In the genomic region with DNA sequence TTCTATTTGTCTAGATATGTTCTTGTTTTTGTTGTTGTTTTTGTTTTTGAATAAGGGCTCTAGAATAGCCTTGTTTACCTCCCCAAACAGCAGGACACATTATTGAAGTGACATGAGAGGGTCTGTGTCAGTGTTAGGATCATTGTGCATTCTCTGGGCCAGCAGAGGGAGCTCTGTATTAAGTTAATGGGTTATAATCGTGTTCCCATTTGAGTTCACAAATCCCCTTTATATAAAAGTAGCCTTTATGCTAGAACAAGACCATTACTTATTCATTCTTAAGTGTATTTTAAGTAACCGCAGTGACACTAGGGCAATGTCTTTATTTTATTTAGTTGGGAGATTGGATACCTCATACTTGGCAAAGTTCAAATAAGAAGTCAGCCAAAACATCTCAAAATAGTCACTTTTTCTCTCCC, we compare ENCODE assay signal across 8 cellular contexts. TPM values are rescaled to one million over a fixed set of nuclear protein-coding genes. Genes with fewer than 3 reads are reported as not detected.
DNase-seq lines count a peak whose midpoint lies in the region; ATAC-seq and TF ChIP-seq lines count a peak whose summit lies in the region.

No MANE protein-coding gene starts in this region.

- H3K27me3 Mint-ChIP-seq in activated T-helper 1 cell treated with anti-CD3 and anti-CD28 coated beads, Interleukin-12 subunit alpha, Interleukin-12 subunit beta, Interleukin-2, Interleukin-4 antibody, amounts not matched to agents 30 ng/mL and 10 ng/mL and 1 ng/mL, durations not matched to agents 14 hours and 24 hours and 36 hours (ENCODE audit: insufficient read depth), result no peaks in the 10 kb centered on the region
- no peaks in the 10 kb centered on the region for H3K27me3 Mint-ChIP-seq in WTC11 (ENCODE audit: low read depth)

- H3K4me1 Mint-ChIP-seq in activated T-helper 1 cell treated with anti-CD3 and anti-CD28 coated beads, Interleukin-12 subunit alpha, Interleukin-12 subunit beta, Interleukin-2, Interleukin-4 antibody, amounts not matched to agents 30 ng/mL and 10 ng/mL and 1 ng/mL, durations not matched to agents 14 hours and 24 hours and 36 hours (ENCODE audit: low read depth), result peaks cover 44% of the 10 kb centered on the region
- H3K4me1 Mint-ChIP-seq in WTC11, result peaks cover 16% of the 10 kb centered on the region

- no peak overlapping the region for H3K4me3 Mint-ChIP-seq in activated T-helper 1 cell treated with anti-CD3 and anti-CD28 coated beads, Interleukin-12 subunit alpha, Interleukin-12 subunit beta, Interleukin-2, Interleukin-4 antibody, amounts not matched to agents 30 ng/mL and 10 ng/mL and 1 ng/mL, durations not matched to agents 14 hours and 24 hours and 36 hours
- no peak overlapping the region for H3K4me3 Mint-ChIP-seq in WTC11

- intact Hi-C loops in activated T-helper 1 cell treated with anti-CD3 and anti-CD28 coated beads, Interleukin-12 subunit alpha, Interleukin-12 subunit beta, Interleukin-2, Interleukin-4 antibody, amounts not matched to agents 30 ng/mL and 10 ng/mL and 1 ng/mL, durations not matched to agents 14 hours and 24 hours and 36 hours (cut with micrococcal nuclease), result loop anchor here (1.0 kb wide), 1 partner anchor 84 kb away; no protein-coding TSS in a partner anchor

- DNase-seq in activated T-helper 1 cell treated with Interleukin-2 at 50 U/mL for 16 hours (ENCODE audit: low read depth), result peak; percentile 5
- DNase-seq in activated T-helper 1 cell treated with anti-CD3 and anti-CD28 coated beads, Interleukin-12 subunit alpha, Interleukin-12 subunit beta, Interleukin-2, Interleukin-4 antibody, amounts not matched to agents 30 ng/mL and 10 ng/mL and 1 ng/mL, durations not matched to agents 14 hours and 24 hours and 36 hours (ENCODE audit: low spot score), result no peak
- DNase-seq in NCI-H2081 treated with DMSO at 0.1 percent for 48 hours (lab: John Stamatoyannopoulos, UW), result peak; percentile 21
- peak; percentile 57 for DNase-seq in WTC11 (ENCODE audit: low spot score)
- DNase-seq in dermis blood vessel endothelial cell, result peak; percentile 78
- DNase-seq in lung (ENCODE audit: low spot score), result peak; percentile 32
- DNase-seq in stimulated activated CD8-positive, alpha-beta memory T cell treated with anti-CD3 and anti-CD28 coated beads, Interleukin-4, amount 100 ng/mL, for 48 hours, result peak; percentile 61
- DNase-seq in OCI-M2 (lab: John Stamatoyannopoulos, UW; ENCODE audit: unreplicated experiment), result no peak

- H3K9me3 Mint-ChIP-seq in activated T-helper 1 cell treated with anti-CD3 and anti-CD28 coated beads, Interleukin-12 subunit alpha, Interleukin-12 subunit beta, Interleukin-2, Interleukin-4 antibody, amounts not matched to agents 30 ng/mL and 10 ng/mL and 1 ng/mL, durations not matched to agents 14 hours and 24 hours and 36 hours, result no peaks in the 10 kb centered on the region
- H3K9me3 Mint-ChIP-seq in WTC11, result no peaks in the 10 kb centered on the region

- H3K27ac Mint-ChIP-seq in activated T-helper 1 cell treated with anti-CD3 and anti-CD28 coated beads, Interleukin-12 subunit alpha, Interleukin-12 subunit beta, Interleukin-2, Interleukin-4 antibody, amounts not matched to agents 30 ng/mL and 10 ng/mL and 1 ng/mL, durations not matched to agents 14 hours and 24 hours and 36 hours, result no peak overlapping the region
- H3K27ac Mint-ChIP-seq in WTC11, result no peak overlapping the region

- H3K27me3 ChIP-seq in lung (ENCODE audit: control insufficient read depth, insufficient read depth), result no peaks in the 10 kb centered on the region

- no peak overlapping the region for H3K4me3 ChIP-seq in lung

- peaks cover 3 to 8% of the 10 kb centered on the region in 2 donors for H3K36me3 ChIP-seq in lung (ENCODE audit: control insufficient read depth in 2 of 2, insufficient read depth in 2 of 2, low read length in 2 of 2)

- 26 to 38% methylated on average over 2 of the region's 2 CpGs for WGBS in lung, 2 donors

- ATAC-seq in WTC11 (peak; percentile 77), lung (ENCODE audit: insufficient read depth, low FRiP score) (no peak)

- no peaks in the 10 kb centered on the region for H3K9me3 ChIP-seq in lung (ENCODE audit: control insufficient read depth in 2 of 2, insufficient read depth in 1 of 2, low read length in 1 of 2)

- CTCF ChIA-PET in WTC11 (lab: Charles Lee), result interaction anchor here (0.6 to 4.7 kb wide), 16 partner anchors 8 to 280 kb away, joined by 3 to 61 read pairs (median 6); a partner anchor contains a TSS

- peaks cover 0 to 10% of the 10 kb centered on the region in 2 donors for H3K4me1 ChIP-seq in lung (ENCODE audit: control insufficient read depth in 2 of 2, insufficient read depth in 2 of 2, low read length in 2 of 2)

- peak; percentile 44 for TF ChIP-seq CTCF in WTC11 (IDR thresholded peaks at IDR 0.05)
- TF ChIP-seq CTCF in lung (IDR thresholded peaks at IDR 0.05; ENCODE audit: control extremely low read depth, extremely low read depth), result peak; percentile 43

- H3K36me3 Mint-ChIP-seq in activated T-helper 1 cell treated with anti-CD3 and anti-CD28 coated beads, Interleukin-12 subunit alpha, Interleukin-12 subunit beta, Interleukin-2, Interleukin-4 antibody, amounts not matched to agents 30 ng/mL and 10 ng/mL and 1 ng/mL, durations not matched to agents 14 hours and 24 hours and 36 hours (ENCODE audit: low read depth), result peaks cover 41% of the 10 kb centered on the region
- peaks cover 8% of the 10 kb centered on the region; the same call in 1 of the 2 replicates for H3K36me3 Mint-ChIP-seq in WTC11

- H3K27ac ChIP-seq in lung (ENCODE audit: low read depth in 1 of 2, low read length in 1 of 2), result no peak overlapping the region

- POLR2A ChIA-PET in WTC11 (lab: Charles Lee), result no interaction called here

TF ChIP-seq in WTC11, 78 proteins besides CTCF, POLR2A, EP300 and RAD21 (continues in another document):
- TF ChIP-seq RORB (CRISPR knock-in tag; IDR thresholded peaks at IDR 0.05) (no peak), ELF4 (CRISPR knock-in tag; IDR thresholded peaks at IDR 0.05; ENCODE audit: low read depth) (no peak), NFATC4 (CRISPR knock-in tag; IDR thresholded peaks at IDR 0.05) (no peak), RELA (CRISPR knock-in tag; IDR thresholded peaks at IDR 0.05; ENCODE audit: borderline replicate concordance) (no peak), GABPB1 (CRISPR knock-in tag; IDR thresholded peaks at IDR 0.05) (no peak), PRRX2 (CRISPR knock-in tag; IDR thresholded peaks at IDR 0.05) (no peak), NFYB (CRISPR knock-in tag; conservative IDR thresholded peaks at IDR 0.05; ENCODE audit: low read depth) (no peak), ZNF263 (CRISPR knock-in tag; IDR thresholded peaks at IDR 0.05; ENCODE audit: low read depth) (no peak), CBFB (CRISPR knock-in tag; IDR thresholded peaks at IDR 0.05; ENCODE audit: low read depth) (no peak), ATF1 (CRISPR knock-in tag; IDR thresholded peaks at IDR 0.05) (no peak), ESRRA (CRISPR knock-in tag; IDR thresholded peaks at IDR 0.05; ENCODE audit: borderline replicate concordance) (no peak)
- TF ChIP-seq, protein P1, sequence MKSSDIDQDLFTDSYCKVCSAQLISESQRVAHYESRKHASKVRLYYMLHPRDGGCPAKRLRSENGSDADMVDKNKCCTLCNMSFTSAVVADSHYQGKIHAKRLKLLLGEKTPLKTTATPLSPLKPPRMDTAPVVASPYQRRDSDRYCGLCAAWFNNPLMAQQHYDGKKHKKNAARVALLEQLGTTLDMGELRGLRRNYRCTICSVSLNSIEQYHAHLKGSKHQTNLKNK (CRISPR knock-in tag; IDR thresholded peaks at IDR 0.05), result no peak
- TF ChIP-seq, protein P2, sequence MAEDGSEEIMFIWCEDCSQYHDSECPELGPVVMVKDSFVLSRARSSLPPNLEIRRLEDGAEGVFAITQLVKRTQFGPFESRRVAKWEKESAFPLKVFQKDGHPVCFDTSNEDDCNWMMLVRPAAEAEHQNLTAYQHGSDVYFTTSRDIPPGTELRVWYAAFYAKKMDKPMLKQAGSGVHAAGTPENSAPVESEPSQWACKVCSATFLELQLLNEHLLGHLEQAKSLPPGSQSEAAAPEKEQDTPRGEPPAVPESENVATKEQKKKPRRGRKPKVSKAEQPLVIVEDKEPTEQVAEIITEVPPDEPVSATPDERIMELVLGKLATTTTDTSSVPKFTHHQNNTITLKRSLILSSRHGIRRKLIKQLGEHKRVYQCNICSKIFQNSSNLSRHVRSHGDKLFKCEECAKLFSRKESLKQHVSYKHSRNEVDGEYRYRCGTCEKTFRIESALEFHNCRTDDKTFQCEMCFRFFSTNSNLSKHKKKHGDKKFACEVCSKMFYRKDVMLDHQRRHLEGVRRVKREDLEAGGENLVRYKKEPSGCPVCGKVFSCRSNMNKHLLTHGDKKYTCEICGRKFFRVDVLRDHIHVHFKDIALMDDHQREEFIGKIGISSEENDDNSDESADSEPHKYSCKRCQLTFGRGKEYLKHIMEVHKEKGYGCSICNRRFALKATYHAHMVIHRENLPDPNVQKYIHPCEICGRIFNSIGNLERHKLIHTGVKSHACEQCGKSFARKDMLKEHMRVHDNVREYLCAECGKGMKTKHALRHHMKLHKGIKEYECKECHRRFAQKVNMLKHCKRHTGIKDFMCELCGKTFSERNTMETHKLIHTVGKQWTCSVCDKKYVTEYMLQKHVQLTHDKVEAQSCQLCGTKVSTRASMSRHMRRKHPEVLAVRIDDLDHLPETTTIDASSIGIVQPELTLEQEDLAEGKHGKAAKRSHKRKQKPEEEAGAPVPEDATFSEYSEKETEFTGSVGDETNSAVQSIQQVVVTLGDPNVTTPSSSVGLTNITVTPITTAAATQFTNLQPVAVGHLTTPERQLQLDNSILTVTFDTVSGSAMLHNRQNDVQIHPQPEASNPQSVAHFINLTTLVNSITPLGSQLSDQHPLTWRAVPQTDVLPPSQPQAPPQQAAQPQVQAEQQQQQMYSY (CRISPR knock-in tag; IDR thresholded peaks at IDR 0.05), result no peak
- TF ChIP-seq, protein P3, sequence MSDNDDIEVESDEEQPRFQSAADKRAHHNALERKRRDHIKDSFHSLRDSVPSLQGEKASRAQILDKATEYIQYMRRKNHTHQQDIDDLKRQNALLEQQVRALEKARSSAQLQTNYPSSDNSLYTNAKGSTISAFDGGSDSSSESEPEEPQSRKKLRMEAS (CRISPR knock-in tag; IDR thresholded peaks at IDR 0.05), result no peak

RNA-seq across cellular contexts. Expression of a gene that starts 44.8 kb away (rescaled TPM):
- total RNA-seq in activated T-helper 1 cell treated with anti-CD3 and anti-CD28 coated beads, Interleukin-12 subunit alpha, Interleukin-12 subunit beta, Interleukin-2, Interleukin-4 antibody, amounts not matched to agents 30 ng/mL and 10 ng/mL and 1 ng/mL, durations not matched to agents 14 hours and 24 hours and 36 hours, result 149 and 155 TPM in 2 replicates
- total RNA-seq in WTC11 (2021) (36.0 to 41.2 TPM (median 37.9 TPM) in 3 replicates), dermis blood vessel endothelial cell (24.4 and 26.2 TPM in 2 replicates), lung (10 to 100 TPM; 34.6 to 70.9 TPM)
- 10 to 100 TPM; 11.8 to 21.7 TPM for polyA plus RNA-seq in lung

RNA-seq across cellular contexts. Expression of a gene that starts 50.9 kb away (rescaled TPM):
- total RNA-seq in activated T-helper 1 cell treated with anti-CD3 and anti-CD28 coated beads, Interleukin-12 subunit alpha, Interleukin-12 subunit beta, Interleukin-2, Interleukin-4 antibody, amounts not matched to agents 30 ng/mL and 10 ng/mL and 1 ng/mL, durations not matched to agents 14 hours and 24 hours and 36 hours, result 53.0 and 55.4 TPM in 2 replicates
- 35.9 to 37.7 TPM (median 36.7 TPM) in 3 replicates for total RNA-seq in WTC11 (2021)
- total RNA-seq in dermis blood vessel endothelial cell, result 16.8 and 22.2 TPM in 2 replicates
- total RNA-seq in lung, result 10 to 100 TPM in 1 of 2 donors, 1 to 10 TPM in 1; 9.8 to 18.2 TPM
- polyA plus RNA-seq in lung, result 10 to 100 TPM; 16.1 to 24.7 TPM

Comparison
In these comparisons a context has a peak if more than half of its experiments do, and no peak if none do; other contexts are left out.
1. DNase-seq: peak in activated T-helper 1 cell treated with Interleukin-2 at 50 U/mL for 16 hours (single experiment), NCI-H2081 treated with DMSO at 0.1 percent for 48 hours (single experiment), WTC11 (single experiment), dermis blood vessel endothelial cell (single experiment), lung (single experiment) and stimulated activated CD8-positive, alpha-beta memory T cell treated with anti-CD3 and anti-CD28 coated beads, Interleukin-4, amount 100 ng/mL, for 48 hours (single experiment); none in activated T-helper 1 cell treated with anti-CD3 and anti-CD28 coated beads, Interleukin-12 subunit alpha, Interleukin-12 subunit beta, Interleukin-2, Interleukin-4 antibody, amounts not matched to agents 30 ng/mL and 10 ng/mL and 1 ng/mL, durations not matched to agents 14 hours and 24 hours and 36 hours (single experiment) and OCI-M2 (single experiment).